In genomic region chr14:69685716-69686115, GRCh38 we compare ENCODE assay signal across 8 cellular contexts.
A peak's percentile ranks its signal among the peaks of the same experiment; 100 is the strongest.
DNase-seq lines count a peak whose midpoint lies in the region; ATAC-seq and TF ChIP-seq lines count a peak whose summit lies in the region.

No MANE protein-coding gene starts in this region.

- intact Hi-C loops in Right ventricle myocardium inferior (cut with DNase I): no loop called here
- intact Hi-C loops in cardiac septum (cut with DNase I): no loop called here

- ATAC-seq in Right ventricle myocardium inferior (peak; percentile 77), GM18861 (IDR thresholded peaks at IDR 0.05; ENCODE audit: unreplicated experiment) (no peak)

- H3K4me3 ChIP-seq in fibroblast of villous mesenchyme (ENCODE audit: low read depth, low read length) (no peak overlapping the region), skeletal muscle cell (ENCODE audit: low read depth, low read length) (no peak overlapping the region)

- peak; percentile 86 for DNase-seq in Right ventricle myocardium inferior (ENCODE audit: missing footprints)
- no peak for DNase-seq in cardiac septum (ENCODE audit: low spot score)
- peak; percentile 31 to 44 for DNase-seq in activated CD4-positive, alpha-beta T cell treated with anti-CD3 and anti-CD28 coated beads, Interleukin-2, amount 50 U/mL, for 4 hours
- DNase-seq in fibroblast of villous mesenchyme (ENCODE audit: low read depth): peak; percentile 38
- DNase-seq in skeletal muscle cell (ENCODE audit: low read depth): peak; percentile 77
- no peak for DNase-seq in iPS-NIHi7 (ENCODE audit: extremely low spot score)
- DNase-seq in NCI-H1048 (lab: John Stamatoyannopoulos, UW): no peak

- TF ChIP-seq CTCF in fibroblast of villous mesenchyme (IDR thresholded peaks at IDR 0.05; ENCODE audit: insufficient read depth, low read depth, low read length): no peak

Comparison
In these comparisons a context has a peak if more than half of its experiments do, and no peak if none do; other contexts are left out.
1. DNase-seq: peak in Right ventricle myocardium inferior (single experiment), activated CD4-positive, alpha-beta T cell treated with anti-CD3 and anti-CD28 coated beads, Interleukin-2, amount 50 U/mL, for 4 hours (2 of 2), fibroblast of villous mesenchyme (single experiment) and skeletal muscle cell (single experiment); none in cardiac septum (single experiment), iPS-NIHi7 (single experiment) and NCI-H1048 (single experiment).